ENCODE assay signal across 38 cellular contexts in the genomic region with DNA sequence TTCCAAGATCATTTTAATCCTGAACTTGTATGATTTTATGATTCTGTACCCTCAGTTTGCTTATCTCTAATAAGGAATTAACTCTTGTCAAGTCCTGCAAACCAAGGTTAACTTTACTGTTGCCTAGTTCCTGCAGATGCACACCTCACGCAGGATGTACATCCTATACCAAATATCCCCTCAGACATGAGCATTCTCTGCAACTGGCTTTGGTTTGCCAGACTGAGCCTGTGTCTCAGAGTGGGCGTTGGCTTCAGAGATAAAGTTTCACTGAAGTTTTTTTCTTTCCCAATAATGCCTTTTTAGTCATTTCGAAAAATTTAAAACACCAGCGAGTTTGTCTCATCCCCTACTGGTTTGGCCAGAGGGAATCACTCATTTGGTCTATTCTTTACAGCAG.
"Had no signal": no experiment of that assay in that cellular context is flagged by ENCODE, and none has a peak within 500 bp of the region (broad histone marks: within the 10 kb centered on the region; RNA-seq: fewer than 3 reads in every experiment).

No MANE protein-coding gene starts in this region.

- H3K9me3 ChIP-seq: adrenal gland, body of pancreas, breast epithelium had no signal

- FAIRE-seq: astrocyte, TTC549 had no signal

- H3K36me3 Mint-ChIP-seq: activated CD4-positive, alpha-beta memory T cell treated with anti-CD3 and anti-CD28 coated beads for 36 hours; activated naive CD4-positive, alpha-beta T cell treated with anti-CD3 and anti-CD28 coated beads, Interleukin-2, amount 50 U/mL, for 72 hours; activated naive CD8-positive, alpha-beta T cell treated with anti-CD3 and anti-CD28 coated beads for 36 hours; WTC11 had no signal

- ATAC-seq: activated CD8-positive, alpha-beta T cell treated with anti-CD3 and anti-CD28 coated beads for 36 hours; activated naive CD4-positive, alpha-beta T cell treated with anti-CD3 and anti-CD28 coated beads, Interleukin-2, amount 50 U/mL, for 72 hours; activated T-cell treated with anti-CD3 and anti-CD28 coated beads, Interleukin-2, amount 50 U/mL, for 4 hours; activated T-cell treated with anti-CD3 and anti-CD28 coated beads, Interleukin-2, amount 50 U/mL, for 72 hours; activated T-helper 17 cell treated with anti-CD3 and anti-CD28 coated beads, Interleukin-2, amount 50 U/mL, for 72 hours; body of pancreas; WTC11 had no signal

- H3K27ac ChIP-seq: adrenal gland, body of pancreas, brain microvascular endothelial cell, breast epithelium, VCaP had no signal

- H3K9me3 Mint-ChIP-seq: activated CD4-positive, alpha-beta T cell treated with anti-CD3 and anti-CD28 coated beads, Interleukin-2, amount 10 ng/mL, durations not matched to agents 24 days and 14 days; activated naive CD4-positive, alpha-beta T cell treated with anti-CD3 and anti-CD28 coated beads for 36 hours; activated naive CD4-positive, alpha-beta T cell treated with anti-CD3 and anti-CD28 coated beads, Interleukin-2, amount 50 U/mL, for 72 hours; T-helper 2 cell treated with Interferon-gamma antibody and Interleukin-4, amounts not matched to agents 5 μg/mL and 100 μg/mL, for 36 hours; WTC11 had no signal

- H3K4me3 Mint-ChIP-seq: activated CD4-positive, alpha-beta memory T cell treated with anti-CD3 and anti-CD28 coated beads for 36 hours; activated CD4-positive, alpha-beta T cell treated with anti-CD3 and anti-CD28 coated beads, Interleukin-2, amount 10 ng/mL, durations not matched to agents 24 days and 14 days; activated CD8-positive, alpha-beta T cell treated with anti-CD3 and anti-CD28 coated beads for 36 hours; activated naive CD4-positive, alpha-beta T cell treated with anti-CD3 and anti-CD28 coated beads for 36 hours; activated naive CD8-positive, alpha-beta T cell treated with anti-CD3 and anti-CD28 coated beads for 36 hours; activated T-cell treated with anti-CD3 and anti-CD28 coated beads, Interleukin-2, amount 50 U/mL, for 4 hours; activated T-cell treated with anti-CD3 and anti-CD28 coated beads, Interleukin-2, amount 50 U/mL, for 72 hours; activated T-helper 1 cell treated with anti-CD3 and anti-CD28 coated beads, Interleukin-12 subunit alpha, Interleukin-12 subunit beta, Interleukin-2, Interleukin-4 antibody, amounts not matched to agents 30 ng/mL and 10 ng/mL and 1 ng/mL, durations not matched to agents 14 hours and 24 hours and 36 hours; activated T-helper 17 cell treated with anti-CD3 and anti-CD28 coated beads, Interleukin-2, amount 50 U/mL, for 72 hours; T-helper 1 cell treated with Interleukin-12 subunit alpha and Interleukin-12 subunit beta and Interleukin-4 antibody, amounts not matched to agents 30 μg/mL and 1 μg/mL, for 36 hours; T-helper 2 cell treated with Interferon-gamma antibody and Interleukin-4, amounts not matched to agents 5 μg/mL and 100 μg/mL, for 36 hours; WTC11 had no signal

- H3K36me3 ChIP-seq: adrenal gland, brain microvascular endothelial cell, breast epithelium had no signal

- H3K27ac Mint-ChIP-seq: activated CD4-positive, alpha-beta memory T cell treated with anti-CD3 and anti-CD28 coated beads for 36 hours; activated CD4-positive, alpha-beta T cell treated with anti-CD3 and anti-CD28 coated beads, Interleukin-2, amount 10 ng/mL, durations not matched to agents 24 days and 14 days; activated CD8-positive, alpha-beta T cell treated with anti-CD3 and anti-CD28 coated beads for 36 hours; activated naive CD4-positive, alpha-beta T cell treated with anti-CD3 and anti-CD28 coated beads for 36 hours; activated naive CD4-positive, alpha-beta T cell treated with anti-CD3 and anti-CD28 coated beads, Interleukin-2, amount 50 U/mL, for 72 hours; activated naive CD8-positive, alpha-beta T cell treated with anti-CD3 and anti-CD28 coated beads for 36 hours; activated T-cell treated with anti-CD3 and anti-CD28 coated beads, Interleukin-2, amount 50 U/mL, for 72 hours; activated T-helper 1 cell treated with anti-CD3 and anti-CD28 coated beads, Interleukin-12 subunit alpha, Interleukin-12 subunit beta, Interleukin-2, Interleukin-4 antibody, amounts not matched to agents 30 ng/mL and 10 ng/mL and 1 ng/mL, durations not matched to agents 14 hours and 24 hours and 36 hours; activated T-helper 17 cell treated with anti-CD3 and anti-CD28 coated beads, Interleukin-2, amount 50 U/mL, for 72 hours; T-helper 1 cell treated with Interleukin-12 subunit alpha and Interleukin-12 subunit beta and Interleukin-4 antibody, amounts not matched to agents 30 μg/mL and 1 μg/mL, for 36 hours; T-helper 2 cell treated with Interferon-gamma antibody and Interleukin-4, amounts not matched to agents 5 μg/mL and 100 μg/mL, for 36 hours; WTC11 had no signal

- H3K4me3 ChIP-seq: adrenal gland, body of pancreas, breast epithelium had no signal

- DNase-seq: activated CD4-positive, alpha-beta memory T cell treated with anti-CD3 and anti-CD28 coated beads for 36 hours; activated CD4-positive, alpha-beta T cell treated with anti-CD3 and anti-CD28 coated beads for 4 hours; activated CD4-positive, alpha-beta T cell treated with anti-CD3 and anti-CD28 coated beads, Interleukin-2, amount 10 ng/mL, durations not matched to agents 24 days and 14 days; activated CD4-positive, alpha-beta T cell treated with anti-CD3 and anti-CD28 coated beads, Interleukin-2, amount 50 U/mL, for 1 hour; activated CD4-positive, alpha-beta T cell treated with anti-CD3 and anti-CD28 coated beads, Interleukin-2, amount 50 U/mL, for 4 hours; activated CD4-positive, CD25-positive, alpha-beta regulatory T cell; activated CD4-positive, CD25-positive, alpha-beta regulatory T cell treated with anti-CD3 and anti-CD28 coated beads, Interleukin-2, amount 50 U/mL, for 72 hours; activated CD8-positive, alpha-beta memory T cell treated with anti-CD3 and anti-CD28 coated beads, Interleukin-2, amount 50 U/mL, for 4 hours; activated CD8-positive, alpha-beta T cell treated with anti-CD3 and anti-CD28 coated beads for 36 hours; activated effector memory CD4-positive, alpha-beta T cell treated with anti-CD3 and anti-CD28 coated beads, Interleukin-2, amount 50 U/mL, for 16 hours; activated gamma-delta T cell treated with Interleukin-2 at 50 U/mL for 16 hours; activated naive CD4-positive, alpha-beta T cell; activated naive CD4-positive, alpha-beta T cell treated with anti-CD3 and anti-CD28 coated beads for 36 hours; activated naive CD4-positive, alpha-beta T cell treated with anti-CD3 and anti-CD28 coated beads, Interleukin-2, amount 50 U/mL, for 16 hours; activated naive CD8-positive, alpha-beta T cell treated with anti-CD3 and anti-CD28 coated beads for 36 hours; activated T-cell treated with anti-CD3 and anti-CD28 coated beads for 4 hours; activated T-cell treated with anti-CD3 and anti-CD28 coated beads, Interleukin-2, amount 50 U/mL, for 1 hour; activated T-cell treated with anti-CD3 and anti-CD28 coated beads, Interleukin-2, amount 50 U/mL, for 4 hours; activated T-cell treated with anti-CD3 and anti-CD28 coated beads, Interleukin-2, amount 50 U/mL, for 72 hours; adrenal gland; amniotic stem cell; aorta; body of pancreas; brain microvascular endothelial cell; central memory CD4-positive, alpha-beta T cell; T-helper 1 cell; T-helper 2 cell; T-helper 9 cell had no signal

- H3K4me1 ChIP-seq: adrenal gland, body of pancreas, breast epithelium had no signal

- H3K4me1 Mint-ChIP-seq: activated CD4-positive, alpha-beta T cell treated with anti-CD3 and anti-CD28 coated beads, Interleukin-2, amount 10 ng/mL, durations not matched to agents 24 days and 14 days; activated naive CD8-positive, alpha-beta T cell treated with anti-CD3 and anti-CD28 coated beads for 36 hours; activated T-helper 17 cell treated with anti-CD3 and anti-CD28 coated beads, Interleukin-2, amount 50 U/mL, for 72 hours; WTC11 had no signal

- H3K27me3 ChIP-seq: adrenal gland, body of pancreas, brain microvascular endothelial cell, breast epithelium had no signal

- H3K27me3 Mint-ChIP-seq: activated CD4-positive, alpha-beta memory T cell treated with anti-CD3 and anti-CD28 coated beads for 36 hours; activated CD4-positive, alpha-beta T cell treated with anti-CD3 and anti-CD28 coated beads, Interleukin-2, amount 10 ng/mL, durations not matched to agents 24 days and 14 days; activated CD8-positive, alpha-beta T cell treated with anti-CD3 and anti-CD28 coated beads for 36 hours; activated T-helper 17 cell treated with anti-CD3 and anti-CD28 coated beads, Interleukin-2, amount 50 U/mL, for 72 hours had no signal
